ENCODE assay signal across 7 cellular contexts in the genomic region with DNA sequence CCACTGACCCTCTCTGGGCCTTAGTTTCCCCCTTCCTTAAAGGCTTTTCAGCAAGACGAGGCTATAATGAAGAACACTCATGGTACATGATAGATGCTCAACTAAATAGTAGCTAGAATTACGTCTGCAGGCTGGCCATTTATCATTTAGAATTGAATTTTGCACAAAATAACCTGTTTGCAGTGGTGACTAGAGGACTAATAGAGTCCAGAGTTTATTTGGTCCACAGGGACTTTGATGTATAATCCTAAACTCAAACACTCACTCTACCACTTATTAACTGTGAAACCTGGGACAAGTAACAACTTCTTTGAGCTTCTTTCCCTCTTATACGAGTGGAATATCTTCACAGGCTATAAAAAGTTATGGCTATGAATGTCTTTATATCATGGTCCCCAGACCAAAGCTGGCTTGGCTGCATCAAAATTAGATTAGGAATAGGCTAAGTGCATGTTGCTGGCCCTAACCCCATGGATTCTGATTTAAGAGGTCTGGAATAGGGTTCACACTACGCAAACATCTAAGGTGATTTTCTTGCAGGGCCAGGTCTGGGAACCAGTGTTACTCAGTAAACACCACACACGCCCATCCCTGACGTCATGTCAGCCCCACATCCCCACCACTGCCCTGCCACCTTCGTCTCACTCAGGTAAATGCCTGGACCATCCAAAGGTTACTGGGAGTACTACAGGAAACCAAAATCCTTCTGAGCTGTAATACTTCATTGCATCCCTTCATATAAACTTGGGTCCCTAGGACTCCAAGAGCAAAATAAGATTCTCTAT.
"Had no signal": no experiment of that assay in that cellular context is flagged by ENCODE, and none has a peak within 500 bp of the region (broad histone marks: within the 10 kb centered on the region; RNA-seq: fewer than 3 reads in every experiment).

No MANE protein-coding gene starts in this region.

- DNase-seq: IMR-90, KBM-7, KG1 had no signal

- FAIRE-seq: HTR-8/SVneo, K562 had no signal

- H3K9me3 Mint-ChIP-seq: IgD-negative memory B cell had no signal

- H3K4me1 Mint-ChIP-seq: IgD-negative memory B cell had no signal

- H3K27ac ChIP-seq: HL-60 had no signal

- H3K27me3 Mint-ChIP-seq: IgD-negative memory B cell had no signal

- ATAC-seq: K562 had no signal

- H3K4me3 ChIP-seq: K562 had no signal

- H3K4me3 Mint-ChIP-seq: IgD-negative memory B cell had no signal

- H3K27ac Mint-ChIP-seq: IgD-negative memory B cell had no signal
